In genomic region chr14:71803539-71804260, GRCh38 we compare ENCODE assay signal across 1 cellular context.
TF ChIP-seq lines count a peak whose summit lies in the region.

No MANE protein-coding gene starts in this region.

TF ChIP-seq in H1, 55 proteins besides CTCF, POLR2A, EP300 and RAD21 (continued from another document):
- TF ChIP-seq TAF7 (optimal IDR thresholded peaks at IDR 0.05; ENCODE audit: borderline replicate concordance, low read depth, low read length): no peak
- no peak for TF ChIP-seq RNF2 (IDR thresholded peaks at IDR 0.05; ENCODE audit: borderline replicate concordance, low read depth, low read length, missing control alignments, poor library complexity, severe bottlenecking)
- TF ChIP-seq SUZ12 (IDR thresholded peaks at IDR 0.05; ENCODE audit: low read length): no peak
- TF ChIP-seq SIRT6 (IDR thresholded peaks at IDR 0.05; ENCODE audit: low read length): no peak
- no peak for TF ChIP-seq MAFK (IDR thresholded peaks at IDR 0.05; ENCODE audit: low read depth, low read length)
- TF ChIP-seq NRF1 (IDR thresholded peaks at IDR 0.05; ENCODE audit: low read depth, low read length): no peak
- no peak for TF ChIP-seq HDAC6 (IDR thresholded peaks at IDR 0.05; ENCODE audit: low read depth, low read length)
- TF ChIP-seq ASH2L (IDR thresholded peaks at IDR 0.05; ENCODE audit: low read length): no peak
- no peak for TF ChIP-seq TCF12 (IDR thresholded peaks at IDR 0.05; ENCODE audit: low read depth, low read length)
- TF ChIP-seq CREB1 (IDR thresholded peaks at IDR 0.05): no peak
- TF ChIP-seq GABPA (IDR thresholded peaks at IDR 0.05; ENCODE audit: borderline replicate concordance, insufficient read depth, low read length): no peak
- TF ChIP-seq TAF1 (IDR thresholded peaks at IDR 0.05; ENCODE audit: low read depth, low read length): no peak
- TF ChIP-seq CHD1 (IDR thresholded peaks at IDR 0.05; ENCODE audit: low read depth, low read length): no peak
- TF ChIP-seq KDM4A (IDR thresholded peaks at IDR 0.05; ENCODE audit: low read depth, low read length, severe bottlenecking): no peak
- TF ChIP-seq CTBP2 (IDR thresholded peaks at IDR 0.05; ENCODE audit: borderline replicate concordance, insufficient read depth, insufficient read length, low read length): no peak
